ENCODE assay signal across 8 cellular contexts in the genomic region with DNA sequence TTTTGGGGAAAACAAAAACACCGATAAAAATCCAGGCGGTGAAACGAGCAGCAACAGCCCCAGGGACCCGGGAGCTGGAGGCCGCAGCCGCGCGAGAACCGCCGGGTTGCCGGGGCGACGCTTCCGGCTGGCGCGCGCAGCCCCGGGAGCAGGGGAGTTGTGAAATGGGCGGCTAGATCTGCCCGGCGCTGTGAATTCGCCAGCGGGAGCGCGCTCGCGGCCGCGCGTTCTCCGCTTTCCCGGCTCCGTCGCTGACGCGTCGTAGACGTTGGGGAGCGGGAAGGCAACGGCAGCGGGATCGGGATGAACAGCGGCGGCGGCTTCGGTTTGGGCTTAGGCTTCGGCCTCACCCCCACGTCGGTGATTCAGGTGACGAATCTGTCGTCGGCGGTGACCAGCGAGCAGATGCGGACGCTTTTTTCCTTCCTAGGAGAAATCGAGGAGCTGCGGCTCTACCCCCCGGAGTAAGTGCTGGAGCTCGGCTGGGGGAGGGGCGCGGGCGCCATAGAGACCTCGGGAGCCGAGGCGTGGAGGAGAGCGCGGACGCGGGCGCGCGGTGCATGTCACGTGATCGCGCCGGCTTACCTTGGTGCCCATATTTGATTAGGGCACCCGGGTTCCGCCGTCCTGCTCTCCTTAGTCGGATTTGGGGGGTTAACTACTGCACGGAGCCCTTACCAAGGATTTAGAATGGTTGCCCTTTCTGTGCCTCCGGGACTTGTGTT. TPM values are rescaled to one million over a fixed set of nuclear protein-coding genes. Genes with fewer than 3 reads are reported as not detected.
A peak's percentile ranks its signal among the peaks of the same experiment; 100 is the strongest.
DNase-seq lines count a peak whose midpoint lies in the region; ATAC-seq, FAIRE-seq and TF ChIP-seq lines count a peak whose summit lies in the region.

A gene with protein sequence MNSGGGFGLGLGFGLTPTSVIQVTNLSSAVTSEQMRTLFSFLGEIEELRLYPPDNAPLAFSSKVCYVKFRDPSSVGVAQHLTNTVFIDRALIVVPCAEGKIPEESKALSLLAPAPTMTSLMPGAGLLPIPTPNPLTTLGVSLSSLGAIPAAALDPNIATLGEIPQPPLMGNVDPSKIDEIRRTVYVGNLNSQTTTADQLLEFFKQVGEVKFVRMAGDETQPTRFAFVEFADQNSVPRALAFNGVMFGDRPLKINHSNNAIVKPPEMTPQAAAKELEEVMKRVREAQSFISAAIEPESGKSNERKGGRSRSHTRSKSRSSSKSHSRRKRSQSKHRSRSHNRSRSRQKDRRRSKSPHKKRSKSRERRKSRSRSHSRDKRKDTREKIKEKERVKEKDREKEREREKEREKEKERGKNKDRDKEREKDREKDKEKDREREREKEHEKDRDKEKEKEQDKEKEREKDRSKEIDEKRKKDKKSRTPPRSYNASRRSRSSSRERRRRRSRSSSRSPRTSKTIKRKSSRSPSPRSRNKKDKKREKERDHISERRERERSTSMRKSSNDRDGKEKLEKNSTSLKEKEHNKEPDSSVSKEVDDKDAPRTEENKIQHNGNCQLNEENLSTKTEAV (plus strand): TSS at position 227 of the 725 bp plus-strand sequence. CDS start 77 bp downstream, at position 304.

- FAIRE-seq in bronchial epithelial cell (lab: Jason Lieb, UNC), result no peak
- no peak for FAIRE-seq in small intestine (lab: Jason Lieb, UNC)

- H3K4me1 Mint-ChIP-seq in WTC11, result peaks cover 20% of the 10 kb centered on the region

- POLR2A ChIA-PET in AG04450 (lab: Yijun Ruan, JAX), result interaction anchor here (0.6 to 1.3 kb wide), 7 partner anchors 22 to 1116 kb away, joined by 3 to 4 read pairs (median 3); a partner anchor contains a TSS
- POLR2A ChIA-PET in WTC11 (lab: Charles Lee), result interaction anchor here (0.6 to 1.0 kb wide), 4 partner anchors 78 to 421 kb away, joined by 3 to 15 read pairs (median 3); a partner anchor contains a TSS

- peak within 1 kb of the TSS; percentile 95 for H3K4me3 Mint-ChIP-seq in WTC11

- DNase-seq in AG04450 (ENCODE audit: low read depth, low spot score) (peak; percentile 77), NCI-H2227 (lab: John Stamatoyannopoulos, UW; ENCODE audit: unreplicated experiment) (peak; percentile 95), WTC11 (ENCODE audit: low spot score) (peak; percentile 94), bronchial epithelial cell (ENCODE audit: low read depth) (peak; percentile 82), iPS-NIHi11 (ENCODE audit: low spot score) (peak; percentile 99), small intestine (peak; percentile 91)

- H3K9me3 ChIP-seq in AG04450 (ENCODE audit: control insufficient read depth, insufficient read depth, low read length), result no peaks in the 10 kb centered on the region
- H3K9me3 ChIP-seq in small intestine (ENCODE audit: control insufficient read depth, low read depth), result no peaks in the 10 kb centered on the region

- CTCF ChIA-PET in AG04450 (lab: Charles Lee), result interaction anchor here (0.6 kb wide), 2 partner anchors 61 to 416 kb away, joined by 3 to 5 read pairs; no protein-coding TSS in a partner anchor
- CTCF ChIA-PET in WTC11 (lab: Charles Lee), result no interaction called here

- H3K9me3 Mint-ChIP-seq in WTC11, result no peaks in the 10 kb centered on the region

- WGBS in small intestine, 3 donors, result 0% methylated on average over 83 of the region's 83 CpGs

- H3K36me3 ChIP-seq in bronchial epithelial cell (ENCODE audit: control insufficient read depth, insufficient read depth, low read length) (no peaks in the 10 kb centered on the region), small intestine (ENCODE audit: control insufficient read depth in 2 of 2, insufficient read depth in 2 of 2, low read length in 2 of 2) (no peaks in the 10 kb centered on the region)

- H3K27ac Mint-ChIP-seq in WTC11, result peak within 1 kb of the TSS; percentile 100

- H3K27me3 ChIP-seq in AG04450 (ENCODE audit: control insufficient read depth, insufficient read depth, low read length), result no peaks in the 10 kb centered on the region
- no peaks in the 10 kb centered on the region for H3K27me3 ChIP-seq in bronchial epithelial cell (ENCODE audit: control insufficient read depth, insufficient read depth, low read length)
- no peaks in the 10 kb centered on the region for H3K27me3 ChIP-seq in small intestine (ENCODE audit: control insufficient read depth in 2 of 2, insufficient read depth in 2 of 2, low read length in 2 of 2)

- 0 out of 2 replicates have a peak, but pooled peaks cover under 1% of the 10 kb centered on the region for H3K36me3 Mint-ChIP-seq in WTC11

- H3K27ac ChIP-seq in AG04450 (ENCODE audit: low read depth, low read length) (peak within 1 kb of the TSS; percentile 97), small intestine (ENCODE audit: low read depth in 1 of 2, low read length in 1 of 2) (peak within 1 kb of the TSS; percentile 93 to 99)

- peak; percentile 90 for ATAC-seq in GM18909 (IDR thresholded peaks at IDR 0.05; ENCODE audit: poor library complexity, unreplicated experiment)
- peak; percentile 86 for ATAC-seq in HG03159 (IDR thresholded peaks at IDR 0.05; ENCODE audit: unreplicated experiment)
- peak; percentile 91 for ATAC-seq in WTC11

- no peaks in the 10 kb centered on the region for H3K27me3 Mint-ChIP-seq in WTC11 (ENCODE audit: low read depth)

- no peaks in the 10 kb centered on the region for H3K4me1 ChIP-seq in small intestine (ENCODE audit: control insufficient read depth in 2 of 2, insufficient read depth in 1 of 2, low read depth in 1 of 2, low read length in 1 of 2)

- H3K4me3 ChIP-seq in AG04450 (ENCODE audit: low read depth, low read length), result peak within 1 kb of the TSS; percentile 91
- peak within 1 kb of the TSS; percentile 92 for H3K4me3 ChIP-seq in bronchial epithelial cell (ENCODE audit: low read depth, low read length)
- peak within 1 kb of the TSS; percentile 75 to 78 for H3K4me3 ChIP-seq in small intestine (ENCODE audit: low read depth in 1 of 2, low read length in 2 of 2)

- TF ChIP-seq CTCF in AG04450 (IDR thresholded peaks at IDR 0.05; ENCODE audit: low read depth, low read length), result no peak
- TF ChIP-seq CTCF in WTC11 (IDR thresholded peaks at IDR 0.05), result no peak
- no peak for TF ChIP-seq CTCF in bronchial epithelial cell (IDR thresholded peaks at IDR 0.05; ENCODE audit: insufficient read depth, low read length, severe bottlenecking)

TF ChIP-seq in WTC11, 78 proteins besides CTCF, POLR2A, EP300 and RAD21 (continues in another document):
- TF ChIP-seq FOXP1 (CRISPR knock-in tag; IDR thresholded peaks at IDR 0.05; ENCODE audit: borderline replicate concordance), result peak; percentile 83; the same call in 1 of the 2 replicates
- peak; percentile 67 for TF ChIP-seq FOXK1 (CRISPR knock-in tag; IDR thresholded peaks at IDR 0.05)
- no peak for TF ChIP-seq IRF2 (CRISPR knock-in tag; IDR thresholded peaks at IDR 0.05; ENCODE audit: borderline replicate concordance, low read depth)
- TF ChIP-seq RORB (CRISPR knock-in tag; IDR thresholded peaks at IDR 0.05), result no peak
- no peak; the same call in 1 of the 2 replicates for TF ChIP-seq JUN (CRISPR knock-in tag; IDR thresholded peaks at IDR 0.05)
- TF ChIP-seq ETV6 (CRISPR knock-in tag; IDR thresholded peaks at IDR 0.05), result peak; percentile 71
- TF ChIP-seq, protein P1, sequence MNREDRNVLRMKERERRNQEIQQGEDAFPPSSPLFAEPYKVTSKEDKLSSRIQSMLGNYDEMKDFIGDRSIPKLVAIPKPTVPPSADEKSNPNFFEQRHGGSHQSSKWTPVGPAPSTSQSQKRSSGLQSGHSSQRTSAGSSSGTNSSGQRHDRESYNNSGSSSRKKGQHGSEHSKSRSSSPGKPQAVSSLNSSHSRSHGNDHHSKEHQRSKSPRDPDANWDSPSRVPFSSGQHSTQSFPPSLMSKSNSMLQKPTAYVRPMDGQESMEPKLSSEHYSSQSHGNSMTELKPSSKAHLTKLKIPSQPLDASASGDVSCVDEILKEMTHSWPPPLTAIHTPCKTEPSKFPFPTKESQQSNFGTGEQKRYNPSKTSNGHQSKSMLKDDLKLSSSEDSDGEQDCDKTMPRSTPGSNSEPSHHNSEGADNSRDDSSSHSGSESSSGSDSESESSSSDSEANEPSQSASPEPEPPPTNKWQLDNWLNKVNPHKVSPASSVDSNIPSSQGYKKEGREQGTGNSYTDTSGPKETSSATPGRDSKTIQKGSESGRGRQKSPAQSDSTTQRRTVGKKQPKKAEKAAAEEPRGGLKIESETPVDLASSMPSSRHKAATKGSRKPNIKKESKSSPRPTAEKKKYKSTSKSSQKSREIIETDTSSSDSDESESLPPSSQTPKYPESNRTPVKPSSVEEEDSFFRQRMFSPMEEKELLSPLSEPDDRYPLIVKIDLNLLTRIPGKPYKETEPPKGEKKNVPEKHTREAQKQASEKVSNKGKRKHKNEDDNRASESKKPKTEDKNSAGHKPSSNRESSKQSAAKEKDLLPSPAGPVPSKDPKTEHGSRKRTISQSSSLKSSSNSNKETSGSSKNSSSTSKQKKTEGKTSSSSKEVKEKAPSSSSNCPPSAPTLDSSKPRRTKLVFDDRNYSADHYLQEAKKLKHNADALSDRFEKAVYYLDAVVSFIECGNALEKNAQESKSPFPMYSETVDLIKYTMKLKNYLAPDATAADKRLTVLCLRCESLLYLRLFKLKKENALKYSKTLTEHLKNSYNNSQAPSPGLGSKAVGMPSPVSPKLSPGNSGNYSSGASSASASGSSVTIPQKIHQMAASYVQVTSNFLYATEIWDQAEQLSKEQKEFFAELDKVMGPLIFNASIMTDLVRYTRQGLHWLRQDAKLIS (CRISPR knock-in tag; IDR thresholded peaks at IDR 0.05; ENCODE audit: borderline replicate concordance), result 0 out of 2 replicates have a peak, but pooled peaks have one; percentile 47
- TF ChIP-seq GABPB1 (CRISPR knock-in tag; IDR thresholded peaks at IDR 0.05), result no peak; the same call in 1 of the 2 replicates
- TF ChIP-seq, protein P2, sequence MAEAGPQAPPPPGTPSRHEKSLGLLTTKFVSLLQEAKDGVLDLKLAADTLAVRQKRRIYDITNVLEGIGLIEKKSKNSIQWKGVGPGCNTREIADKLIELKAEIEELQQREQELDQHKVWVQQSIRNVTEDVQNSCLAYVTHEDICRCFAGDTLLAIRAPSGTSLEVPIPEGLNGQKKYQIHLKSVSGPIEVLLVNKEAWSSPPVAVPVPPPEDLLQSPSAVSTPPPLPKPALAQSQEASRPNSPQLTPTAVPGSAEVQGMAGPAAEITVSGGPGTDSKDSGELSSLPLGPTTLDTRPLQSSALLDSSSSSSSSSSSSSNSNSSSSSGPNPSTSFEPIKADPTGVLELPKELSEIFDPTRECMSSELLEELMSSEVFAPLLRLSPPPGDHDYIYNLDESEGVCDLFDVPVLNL (CRISPR knock-in tag; IDR thresholded peaks at IDR 0.05; ENCODE audit: borderline replicate concordance, low read depth), result 0 out of 2 replicates have a peak, but pooled peaks have one; percentile 51
- TF ChIP-seq ATF1 (CRISPR knock-in tag; IDR thresholded peaks at IDR 0.05), result 0 out of 2 replicates have a peak, but pooled peaks have one; percentile 72
- peak; percentile 69; the same call in 1 of the 2 replicates for TF ChIP-seq SMAD3 (CRISPR knock-in tag; IDR thresholded peaks at IDR 0.05; ENCODE audit: borderline replicate concordance)

RNA-seq across cellular contexts. Expression of the gene that starts here (rescaled TPM):
- polyA plus RNA-seq in AG04450 (2011; rRNA removed) (42.7 and 58.8 TPM in 2 replicates), small intestine (10 to 100 TPM; 18.1 to 31.5 (median 18.7) TPM)
- polyA minus RNA-seq in AG04450 (2011; rRNA and poly(A)+ RNA removed), result 51.5 and 64.0 TPM in 2 replicates
- total RNA-seq in WTC11 (2021) (34.2 to 38.4 TPM (median 34.6 TPM) in 3 replicates), bronchial epithelial cell (45.5 and 71.7 TPM in 2 replicates)

Comparison
In these comparisons a context has a peak if more than half of its experiments do, and no peak if none do; other contexts are left out.
1. Peak in every context shown above with its lines: DNase-seq, ATAC-seq, H3K4me3 ChIP-seq and H3K27ac ChIP-seq.